Comparison of ENCODE assay signal across 26 cellular contexts in genomic region chr2:181828122-181828705, GRCh38.
"Had no signal": no experiment of that assay in that cellular context is flagged by ENCODE, and none has a peak within 500 bp of the region (broad histone marks: within the 10 kb centered on the region; RNA-seq: fewer than 3 reads in every experiment).

No MANE protein-coding gene starts in this region.

- H3K27ac ChIP-seq: dorsolateral prefrontal cortex, epithelial cell of prostate, gastrocnemius medialis, hepatocyte, prostate gland, right atrium auricular region, sigmoid colon, testis, tibial artery, upper lobe of left lung had no signal

- H3K36me3 ChIP-seq: gastrocnemius medialis, prostate gland, right atrium auricular region, sigmoid colon, tibial artery, upper lobe of left lung had no signal

- H3K4me2 ChIP-seq: hepatocyte had no signal

- H2AFZ ChIP-seq: hepatocyte had no signal

- H3K4me3 ChIP-seq: dorsolateral prefrontal cortex, gastrocnemius medialis, hepatocyte, mucosa of descending colon, prostate gland, right atrium auricular region, sigmoid colon, testis, tibial artery, upper lobe of left lung had no signal

- H3K4me1 ChIP-seq: gastrocnemius medialis, prostate gland, right atrium auricular region, sigmoid colon, testis, tibial artery, upper lobe of left lung had no signal

- H3K9me3 ChIP-seq: gastrocnemius medialis, mucosa of descending colon, prostate gland, right atrium auricular region, sigmoid colon, testis, tibial artery, upper lobe of left lung had no signal

- ATAC-seq: esophagus mucosa; gastrocnemius medialis; left lobe of liver; mucosa of descending colon; natural killer cell treated with Interleukin-12 subunit alpha and Interleukin-12 subunit beta and Interleukin-15 and Interleukin-18, amount 100 ng/mL, for 72 hours had no signal

- DNase-seq: dorsolateral prefrontal cortex; effector CD4-positive, alpha-beta T cell; foreskin fibroblast; gastrocnemius medialis; head of caudate nucleus; kidney; mesenchymal stem cell; mucosa of descending colon; naive B cell; sigmoid colon; stimulated activated CD4-positive, alpha-beta T cell treated with anti-CD3 and anti-CD28 coated beads, Interleukin-2, amount 100 ng/mL, for 24 hours; stimulated activated CD4-positive, alpha-beta T cell treated with anti-CD3 and anti-CD28 coated beads, Interleukin-4, amount 100 ng/mL, for 24 hours; stimulated activated naive CD4-positive, alpha-beta T cell treated with Interleukin-2 at 50 U/mL for 16 hours; substantia nigra; testis; tibial artery; upper lobe of left lung had no signal

- FAIRE-seq: colon, kidney, urothelium cell line had no signal

- H3K79me2 ChIP-seq: hepatocyte had no signal

- H3K27me3 ChIP-seq: dorsolateral prefrontal cortex, gastrocnemius medialis, hepatocyte, right atrium auricular region, sigmoid colon, tibial artery, upper lobe of left lung had no signal
